8 cellular contexts compared by ENCODE assay signal in the genomic region with DNA sequence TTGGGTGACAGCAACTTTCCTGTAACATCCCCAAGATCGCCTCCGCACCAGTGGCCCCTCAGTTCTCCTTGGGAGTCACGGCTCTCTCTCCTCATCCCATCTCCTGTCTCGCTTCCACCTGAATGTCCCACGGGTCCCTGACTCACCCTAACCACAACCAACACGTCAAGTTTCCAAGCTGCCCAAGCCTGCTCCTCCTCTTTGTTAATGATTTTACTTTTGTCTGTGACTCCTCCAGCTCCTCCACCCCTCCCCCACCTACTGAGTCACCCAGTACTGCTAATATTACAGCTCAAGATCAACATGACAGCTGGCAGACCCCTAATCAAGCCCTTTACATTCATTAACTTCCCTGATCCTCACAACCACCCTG. TPM values are rescaled to one million over a fixed set of nuclear protein-coding genes. Genes with fewer than 3 reads are reported as not detected.
DNase-seq lines count a peak whose midpoint lies in the region; ATAC-seq, FAIRE-seq and TF ChIP-seq lines count a peak whose summit lies in the region.

No MANE protein-coding gene starts in this region.

- H3K4me3 ChIP-seq in kidney (ENCODE audit: low read length in 2 of 2) (no peak overlapping the region), suprapubic skin (no peak overlapping the region)

- no peak for ATAC-seq in GM21619 (IDR thresholded peaks at IDR 0.05; ENCODE audit: unreplicated experiment)

- no peak for TF ChIP-seq EP300 in suprapubic skin (IDR thresholded peaks at IDR 0.05)

- TF ChIP-seq POLR2A in suprapubic skin (IDR thresholded peaks at IDR 0.05): no peak

- no peak overlapping the region for H3K9ac ChIP-seq in kidney (ENCODE audit: low read length in 2 of 2)

- H3K27ac ChIP-seq in kidney (ENCODE audit: low read depth in 2 of 2, low read length in 2 of 2) (no peak overlapping the region), suprapubic skin (peak overlapping the region; percentile 53)

- no peak for TF ChIP-seq CTCF in kidney (IDR thresholded peaks at IDR 0.05; ENCODE audit: borderline replicate concordance, extremely low read depth, insufficient read depth)
- TF ChIP-seq CTCF in suprapubic skin (IDR thresholded peaks at IDR 0.05): no peak

- no peaks in the 10 kb centered on the region for H3K27me3 ChIP-seq in suprapubic skin

- FAIRE-seq in kidney (lab: Jason Lieb, UNC): no peak
- FAIRE-seq in frontal cortex (lab: Jason Lieb, UNC): no peak

- H3K9me3 ChIP-seq in kidney (ENCODE audit: control insufficient read depth in 1 of 2, low read length in 2 of 2) (no peaks in the 10 kb centered on the region), suprapubic skin (no peaks in the 10 kb centered on the region)

- intact Hi-C loops in kidney (cut with DNase I): loop anchor here (10.0 kb wide), 1 partner anchor 262 kb away; no protein-coding TSS in a partner anchor

- H3K36me3 ChIP-seq in kidney (ENCODE audit: control insufficient read depth in 1 of 2, insufficient read depth in 2 of 2, low read length in 2 of 2): peaks cover 2 to 11% of the 10 kb centered on the region in 2 donors
- peaks cover 7% of the 10 kb centered on the region for H3K36me3 ChIP-seq in suprapubic skin

- peaks cover 4 to 12% of the 10 kb centered on the region in 2 donors for H3K4me1 ChIP-seq in kidney (ENCODE audit: control insufficient read depth in 1 of 2, insufficient read depth in 1 of 2, low read depth in 1 of 2, low read length in 2 of 2)
- peaks cover 25% of the 10 kb centered on the region for H3K4me1 ChIP-seq in suprapubic skin

- 58% methylated on average over 6 of the region's 6 CpGs for WGBS in suprapubic skin

- peak; percentile 74 for DNase-seq in activated effector memory CD4-positive, alpha-beta T cell treated with anti-CD3 and anti-CD28 coated beads, Interleukin-2, amount 50 U/mL, for 16 hours
- no peak for DNase-seq in activated effector memory CD4-positive, alpha-beta T cell treated with Interleukin-2 at 50 U/mL for 16 hours
- peak; percentile 29 for DNase-seq in activated T-cell treated with anti-CD3 and anti-CD28 coated beads for 4 hours
- peak; percentile 87 for DNase-seq in kidney
- no peak for DNase-seq in suprapubic skin (ENCODE audit: low spot score in 2 of 2)
- no peak for DNase-seq in NCI-H345 (lab: John Stamatoyannopoulos, UW)
- DNase-seq in frontal cortex (ENCODE audit: low spot score in 2 of 2): no peak

RNA-seq across cellular contexts. Expression of a gene that starts 39.3 kb away (rescaled TPM):
- total RNA-seq in kidney (21.2 TPM), suprapubic skin (10 to 100 TPM; 40.7 to 70.7 (median 43.1) TPM), frontal cortex (9.8 TPM)
- polyA plus RNA-seq in kidney (ENCODE audit: insufficient read depth, low read depth, low replicate concordance): 49.6 TPM

Comparison
In these comparisons a context has a peak if more than half of its experiments do, and no peak if none do; other contexts are left out.
1. DNase-seq: peak in activated effector memory CD4-positive, alpha-beta T cell treated with anti-CD3 and anti-CD28 coated beads, Interleukin-2, amount 50 U/mL, for 16 hours (single experiment), activated T-cell treated with anti-CD3 and anti-CD28 coated beads for 4 hours (single experiment) and kidney (single experiment); none in activated effector memory CD4-positive, alpha-beta T cell treated with Interleukin-2 at 50 U/mL for 16 hours (single experiment), suprapubic skin (0 of 2), NCI-H345 (single experiment) and frontal cortex (0 of 2).